16 cellular contexts compared by ENCODE assay signal in genomic region chr10:73627300-73627699, GRCh38. TPM values are rescaled to one million over a fixed set of nuclear protein-coding genes. Genes with fewer than 3 reads are reported as not detected.
DNase-seq lines count a peak whose midpoint lies in the region; ATAC-seq and TF ChIP-seq lines count a peak whose summit lies in the region.
"Had no signal": no experiment of that assay in that cellular context is flagged by ENCODE, and none has a peak within 500 bp of the region (broad histone marks: within the 10 kb centered on the region; RNA-seq: fewer than 3 reads in every experiment).

No MANE protein-coding gene starts in this region.

- H3K9me3 Mint-ChIP-seq in stimulated activated naive CD8-positive, alpha-beta T cell treated with anti-CD3 and anti-CD28 coated beads, Interleukin-15, Interleukin-2, amounts not matched to agents 100 ng/mL and 50 ng/mL, for 24 hours = no peaks in the 10 kb centered on the region
- H3K9me3 Mint-ChIP-seq in immature natural killer cell = no peaks in the 10 kb centered on the region
- H3K9me3 Mint-ChIP-seq: activated naive CD4-positive, alpha-beta T cell treated with anti-CD3 and anti-CD28 coated beads, Interleukin-2, amount 50 U/mL, for 72 hours; central memory CD8-positive, alpha-beta T cell had no signal

- H3K36me3 ChIP-seq in PC-9 (ENCODE audit: low read depth) = no peaks in the 10 kb centered on the region
- H3K36me3 ChIP-seq in MG63 = no peaks in the 10 kb centered on the region
- H3K36me3 ChIP-seq: uterus had no signal

- ATAC-seq in stimulated activated naive CD8-positive, alpha-beta T cell treated with anti-CD3 and anti-CD28 coated beads, Interleukin-15, Interleukin-2, amounts not matched to agents 100 U/mL and 50 U/mL, for 24 hours = no peak
- no peak for ATAC-seq in HG02852 (IDR thresholded peaks at IDR 0.05; ENCODE audit: unreplicated experiment)
- ATAC-seq: activated naive CD4-positive, alpha-beta T cell treated with anti-CD3 and anti-CD28 coated beads, Interleukin-2, amount 50 U/mL, for 72 hours had no signal

- DNase-seq in stimulated activated naive CD8-positive, alpha-beta T cell treated with anti-CD3 and anti-CD28 coated beads, Interleukin-15, Interleukin-2, amounts not matched to agents 100 U/mL and 50 U/mL, for 24 hours = no peak
- no peak for DNase-seq in PC-9
- no peak for DNase-seq in immature natural killer cell
- no peak for DNase-seq in MG63
- no peak for DNase-seq in stimulated activated CD4-positive, alpha-beta T cell treated with anti-CD3 and anti-CD28 coated beads, Interleukin-12 subunit alpha, Interleukin-12 subunit beta, amount 100 ng/mL, for 4 hours
- no peak for DNase-seq in stimulated activated naive CD4-positive, alpha-beta T cell treated with Interleukin-2 at 50 U/mL for 16 hours (lab: John Stamatoyannopoulos, UW)
- DNase-seq: foreskin melanocyte, GOT3, midbrain, uterus had no signal

- peaks cover 9% of the 10 kb centered on the region for H3K36me3 Mint-ChIP-seq in stimulated activated naive CD8-positive, alpha-beta T cell treated with anti-CD3 and anti-CD28 coated beads, Interleukin-15, Interleukin-2, amounts not matched to agents 100 ng/mL and 50 ng/mL, for 24 hours (ENCODE audit: low read depth)
- no peaks in the 10 kb centered on the region for H3K36me3 Mint-ChIP-seq in immature natural killer cell

- H3F3A ChIP-seq in PC-9 (ENCODE audit: insufficient read depth, low read depth) = peaks cover 22% of the 10 kb centered on the region

- H3K4me1 ChIP-seq in PC-9 (replicated peaks; ENCODE audit: insufficient read depth) = peaks cover 11% of the 10 kb centered on the region; the same call in 1 of the 2 replicates
- H3K4me1 ChIP-seq: uterus had no signal

- intact Hi-C loops in PC-9 (cut with micrococcal nuclease; ENCODE audit: unreplicated experiment) = no loop called here

- no TSS peak for BruUV-seq in PC-9 (replicated peaks; lab: Mats Ljungman, UMichigan)

- H3K9me2 ChIP-seq in PC-9 (ENCODE audit: insufficient read depth) = no peaks in the 10 kb centered on the region

- no peaks in the 10 kb centered on the region for H3K27me3 ChIP-seq in PC-9 (ENCODE audit: insufficient read depth, low read depth)
- H3K27me3 ChIP-seq in MG63 = no peaks in the 10 kb centered on the region
- H3K27me3 ChIP-seq: uterus had no signal

- no peaks in the 10 kb centered on the region for H3K27me3 Mint-ChIP-seq in stimulated activated naive CD8-positive, alpha-beta T cell treated with anti-CD3 and anti-CD28 coated beads, Interleukin-15, Interleukin-2, amounts not matched to agents 100 ng/mL and 50 ng/mL, for 24 hours
- H3K27me3 Mint-ChIP-seq in immature natural killer cell (ENCODE audit: low read depth in 3 of 3) = peaks cover 1 to 8% (median 4%) of the 10 kb centered on the region in 3 donors
- H3K27me3 Mint-ChIP-seq: central memory CD8-positive, alpha-beta T cell had no signal

- H3K4me1 Mint-ChIP-seq in stimulated activated naive CD8-positive, alpha-beta T cell treated with anti-CD3 and anti-CD28 coated beads, Interleukin-15, Interleukin-2, amounts not matched to agents 100 ng/mL and 50 ng/mL, for 24 hours (ENCODE audit: low read depth) = peaks cover 20% of the 10 kb centered on the region
- H3K4me1 Mint-ChIP-seq in immature natural killer cell = peaks cover 16 to 27% of the 10 kb centered on the region in 2 donors

- H3K4me2 ChIP-seq in PC-9 = peak overlapping the region; percentile 91

- no peak overlapping the region for H2AFZ ChIP-seq in PC-9

- no peak overlapping the region for H3K27ac ChIP-seq in PC-9

- TF ChIP-seq CTCF in PC-9 (conservative IDR thresholded peaks at IDR 0.05) = no peak

- POLR2A ChIA-PET in PC-9 (lab: Charles Lee; ENCODE audit: unreplicated experiment) = interaction anchor here (0.5 to 0.9 kb wide), 3 partner anchors 50 to 215 kb away, joined by 3 to 6 read pairs (median 4); no protein-coding TSS in a partner anchor

- H3K9me3 ChIP-seq in PC-9 (ENCODE audit: insufficient read depth, low read depth) (no peaks in the 10 kb centered on the region), MG63 (no peaks in the 10 kb centered on the region)
- H3K9me3 ChIP-seq: uterus had no signal

- peak overlapping the region; percentile 80; the same call in 1 of the 2 replicates for H3K4me3 ChIP-seq in PC-9
- H3K4me3 ChIP-seq in MG63 = no peak overlapping the region

- H3K27ac Mint-ChIP-seq in stimulated activated naive CD8-positive, alpha-beta T cell treated with anti-CD3 and anti-CD28 coated beads, Interleukin-15, Interleukin-2, amounts not matched to agents 100 ng/mL and 50 ng/mL, for 24 hours = peak overlapping the region; percentile 28
- peak overlapping the region in 3 of 6 donors; percentile 49 to 71 (median 51) for H3K27ac Mint-ChIP-seq in immature natural killer cell

- H3K79me2 ChIP-seq in PC-9 (ENCODE audit: low read depth) = peaks cover 46% of the 10 kb centered on the region

- H3K4me3 Mint-ChIP-seq in stimulated activated naive CD8-positive, alpha-beta T cell treated with anti-CD3 and anti-CD28 coated beads, Interleukin-15, Interleukin-2, amounts not matched to agents 100 ng/mL and 50 ng/mL, for 24 hours = peak overlapping the region; percentile 100
- peak overlapping the region; percentile 6 to 99 (median 43) for H3K4me3 Mint-ChIP-seq in immature natural killer cell

- CTCF ChIA-PET in PC-9 (lab: Charles Lee) = interaction anchor here (0.6 to 0.9 kb wide), 3 partner anchors 16 to 119 kb away, joined by 3 to 7 read pairs (median 4); no protein-coding TSS in a partner anchor

- no peaks in the 10 kb centered on the region for H4K20me1 ChIP-seq in PC-9 (ENCODE audit: insufficient read depth)

RNA-seq across cellular contexts. Expression of gene MYOZ1, which starts 14.0 kb away (rescaled TPM):
- 0.22 and 0.75 TPM in 2 replicates for total RNA-seq in PC-9 (2021)
- not detected for polyA plus RNA-seq in immature natural killer cell
- total RNA-seq in MG63 (2014; rRNA removed; shearing (Covaris generic); ENCODE audit: low replicate concordance) = not detected in 2 replicates
- total RNA-seq: activated naive CD4-positive, alpha-beta T cell treated with anti-CD3 and anti-CD28 coated beads, Interleukin-2, amount 50 U/mL, for 72 hours had no signal

RNA-seq across cellular contexts. Expression of gene SYNPO2L, which starts 28.5 kb away (rescaled TPM):
- 0.76 and 1.2 TPM in 2 replicates for total RNA-seq in PC-9 (2021)
- polyA plus RNA-seq in immature natural killer cell = not detected
- total RNA-seq in MG63 (2014; rRNA removed; shearing (Covaris generic); ENCODE audit: low replicate concordance) = not detected in 2 replicates
- total RNA-seq: activated naive CD4-positive, alpha-beta T cell treated with anti-CD3 and anti-CD28 coated beads, Interleukin-2, amount 50 U/mL, for 72 hours; G401; SK-MEL-5 had no signal

RNA-seq across cellular contexts. Expression of gene USP54, which starts 36.2 kb away (rescaled TPM):
- 38.3 and 52.4 TPM in 2 replicates for total RNA-seq in PC-9 (2021)
- 1 to 10 TPM in 1 of 3 donors, under 1 TPM in 1, not detected in 1; 0.48 to 1.6 TPM for polyA plus RNA-seq in immature natural killer cell
- 5.3 and 10.2 TPM in 2 replicates for total RNA-seq in MG63 (2014; rRNA removed; shearing (Covaris generic); ENCODE audit: low replicate concordance)
